In the genomic region with DNA sequence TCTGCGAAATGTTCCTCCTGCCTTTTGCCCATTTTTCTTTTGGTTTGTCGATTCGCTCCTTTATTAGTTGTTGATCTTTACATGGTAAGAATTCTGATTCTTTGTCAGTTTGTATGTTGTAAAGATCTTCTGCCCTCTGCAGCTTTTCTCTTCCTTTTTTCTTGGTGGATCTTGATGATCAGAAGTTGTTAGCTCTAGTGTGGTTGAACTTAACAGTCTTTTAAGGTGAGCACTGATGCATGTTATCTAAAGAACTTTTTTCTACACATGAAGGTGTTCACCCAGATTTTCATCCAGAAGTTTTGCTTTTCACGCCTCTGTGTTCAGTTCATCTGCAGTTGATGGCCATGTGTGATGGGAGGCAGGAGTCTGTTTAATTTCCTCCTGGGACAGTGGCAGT, we compare ENCODE assay signal across 23 cellular contexts.
DNase-seq lines count a peak whose midpoint lies in the region; ATAC-seq, FAIRE-seq and TF ChIP-seq lines count a peak whose summit lies in the region.
"Had no signal": no experiment of that assay in that cellular context is flagged by ENCODE, and none has a peak within 500 bp of the region (broad histone marks: within the 10 kb centered on the region; RNA-seq: fewer than 3 reads in every experiment).

No MANE protein-coding gene starts in this region.

- POLR2A ChIA-PET in CD8-positive, alpha-beta memory T cell (lab: Charles Lee) = no interaction called here

- H3K36me3 ChIP-seq in CD8-positive, alpha-beta memory T cell (ENCODE audit: insufficient read depth, low read length) = no peaks in the 10 kb centered on the region

- H3K27ac Mint-ChIP-seq in activated naive CD4-positive, alpha-beta T cell treated with anti-CD3 and anti-CD28 coated beads, Interleukin-2, amount 50 U/mL, for 24 hours = peak overlapping the region; percentile 36
- peak overlapping the region; percentile 3 for H3K27ac Mint-ChIP-seq in central memory CD8-positive, alpha-beta T cell (ENCODE audit: low read depth)
- peak overlapping the region; percentile 69 for H3K27ac Mint-ChIP-seq in stimulated activated memory B cell treated with anti-CD40 and anti-IgM and Interleukin-4, amounts not matched to agents 10 μg/mL and 1 μg/mL and 100 μg/mL, for 72 hours
- peak overlapping the region in 1 of 8 donors; percentile 17 for H3K27ac Mint-ChIP-seq in CD8-positive, alpha-beta memory T cell
- no peak overlapping the region for H3K27ac Mint-ChIP-seq in stimulated activated effector memory CD8-positive, alpha-beta T cell treated with anti-CD3 and anti-CD28 coated beads, Interleukin-12 subunit alpha, Interleukin-12 subunit beta, amount 100 ng/mL, for 72 hours

- no peaks in the 10 kb centered on the region for H3K4me1 ChIP-seq in CD8-positive, alpha-beta memory T cell (ENCODE audit: insufficient read depth, low read length)

- peaks cover 19% of the 10 kb centered on the region for H3K36me3 Mint-ChIP-seq in activated naive CD4-positive, alpha-beta T cell treated with anti-CD3 and anti-CD28 coated beads, Interleukin-2, amount 50 U/mL, for 24 hours
- H3K36me3 Mint-ChIP-seq in central memory CD8-positive, alpha-beta T cell (ENCODE audit: insufficient read depth) = peaks cover 29% of the 10 kb centered on the region
- H3K36me3 Mint-ChIP-seq in stimulated activated memory B cell treated with anti-CD40 and anti-IgM and Interleukin-4, amounts not matched to agents 10 μg/mL and 1 μg/mL and 100 μg/mL, for 72 hours = peaks cover 75% of the 10 kb centered on the region
- peaks cover 0 to 79% (median 37%) of the 10 kb centered on the region in 3 donors for H3K36me3 Mint-ChIP-seq in CD8-positive, alpha-beta memory T cell
- H3K36me3 Mint-ChIP-seq in stimulated activated effector memory CD8-positive, alpha-beta T cell treated with anti-CD3 and anti-CD28 coated beads, Interleukin-12 subunit alpha, Interleukin-12 subunit beta, amount 100 ng/mL, for 72 hours = peaks cover 83% of the 10 kb centered on the region

- H3K9me3 Mint-ChIP-seq in activated naive CD4-positive, alpha-beta T cell treated with anti-CD3 and anti-CD28 coated beads, Interleukin-2, amount 50 U/mL, for 24 hours = no peaks in the 10 kb centered on the region
- no peaks in the 10 kb centered on the region for H3K9me3 Mint-ChIP-seq in central memory CD8-positive, alpha-beta T cell
- H3K9me3 Mint-ChIP-seq in stimulated activated memory B cell treated with anti-CD40 and anti-IgM and Interleukin-4, amounts not matched to agents 10 μg/mL and 1 μg/mL and 100 μg/mL, for 72 hours = no peaks in the 10 kb centered on the region
- H3K9me3 Mint-ChIP-seq in CD8-positive, alpha-beta memory T cell = no peaks in the 10 kb centered on the region
- H3K9me3 Mint-ChIP-seq in stimulated activated effector memory CD8-positive, alpha-beta T cell treated with anti-CD3 and anti-CD28 coated beads, Interleukin-12 subunit alpha, Interleukin-12 subunit beta, amount 100 ng/mL, for 72 hours = no peaks in the 10 kb centered on the region

- no peak for ATAC-seq in central memory CD8-positive, alpha-beta T cell (replicated peaks; ENCODE audit: extremely low read depth, poor library complexity, severe bottlenecking)
- ATAC-seq in stimulated activated memory B cell treated with anti-CD40 and anti-IgM and Interleukin-4, amounts not matched to agents 10 μg/mL and 1 μg/mL and 100 μg/mL, for 72 hours = no peak
- no peak for ATAC-seq in stimulated activated effector memory CD8-positive, alpha-beta T cell treated with anti-CD3 and anti-CD28 coated beads, Interleukin-12 subunit alpha, Interleukin-12 subunit beta, amount 100 ng/mL, for 72 hours
- ATAC-seq: PC-3 had no signal

- DNase-seq in activated naive CD4-positive, alpha-beta T cell (lab: John Stamatoyannopoulos, UW) = no peak
- DNase-seq in GM12891 (ENCODE audit: insufficient read length, low spot score) (no peak), EL (no peak)
- DNase-seq in central memory CD8-positive, alpha-beta T cell (ENCODE audit: low spot score in 2 of 2) = no peak
- no peak for DNase-seq in CD8-positive, alpha-beta memory T cell
- no peak for DNase-seq in stimulated activated effector memory CD8-positive, alpha-beta T cell treated with anti-CD3 and anti-CD28 coated beads, Interleukin-12 subunit alpha, Interleukin-12 subunit beta, amount 100 ng/mL, for 72 hours (ENCODE audit: low spot score in 2 of 2)
- DNase-seq: COR-L47, DMS 273 treated with DMSO at 0.1 percent for 48 hours, DND-41, GM23248, HCEC 1CT, NCI-H1092 treated with DMSO at 0.1 percent for 48 hours, NCI-H146, NCI-H2029 treated with DMSO at 0.1 percent for 48 hours, NCI-H2171, NCI-H526, PC-3, SIG-M5 had no signal

- no peaks in the 10 kb centered on the region for H3K27me3 Mint-ChIP-seq in activated naive CD4-positive, alpha-beta T cell treated with anti-CD3 and anti-CD28 coated beads, Interleukin-2, amount 50 U/mL, for 24 hours
- H3K27me3 Mint-ChIP-seq in central memory CD8-positive, alpha-beta T cell = no peaks in the 10 kb centered on the region
- H3K27me3 Mint-ChIP-seq in stimulated activated memory B cell treated with anti-CD40 and anti-IgM and Interleukin-4, amounts not matched to agents 10 μg/mL and 1 μg/mL and 100 μg/mL, for 72 hours = no peaks in the 10 kb centered on the region
- no peaks in the 10 kb centered on the region for H3K27me3 Mint-ChIP-seq in CD8-positive, alpha-beta memory T cell

- H3K4me3 Mint-ChIP-seq in activated naive CD4-positive, alpha-beta T cell treated with anti-CD3 and anti-CD28 coated beads, Interleukin-2, amount 50 U/mL, for 24 hours = no peak overlapping the region
- H3K4me3 Mint-ChIP-seq in central memory CD8-positive, alpha-beta T cell = no peak overlapping the region
- H3K4me3 Mint-ChIP-seq in stimulated activated memory B cell treated with anti-CD40 and anti-IgM and Interleukin-4, amounts not matched to agents 10 μg/mL and 1 μg/mL and 100 μg/mL, for 72 hours = no peak overlapping the region
- H3K4me3 Mint-ChIP-seq in CD8-positive, alpha-beta memory T cell = no peak overlapping the region
- H3K4me3 Mint-ChIP-seq in stimulated activated effector memory CD8-positive, alpha-beta T cell treated with anti-CD3 and anti-CD28 coated beads, Interleukin-12 subunit alpha, Interleukin-12 subunit beta, amount 100 ng/mL, for 72 hours = no peak overlapping the region

- H3K4me1 Mint-ChIP-seq in activated naive CD4-positive, alpha-beta T cell treated with anti-CD3 and anti-CD28 coated beads, Interleukin-2, amount 50 U/mL, for 24 hours = peaks cover 33% of the 10 kb centered on the region
- H3K4me1 Mint-ChIP-seq in central memory CD8-positive, alpha-beta T cell = peaks cover 25% of the 10 kb centered on the region
- H3K4me1 Mint-ChIP-seq in stimulated activated memory B cell treated with anti-CD40 and anti-IgM and Interleukin-4, amounts not matched to agents 10 μg/mL and 1 μg/mL and 100 μg/mL, for 72 hours = peaks cover 47% of the 10 kb centered on the region
- H3K4me1 Mint-ChIP-seq in CD8-positive, alpha-beta memory T cell = peaks cover 18 to 36% (median 32%) of the 10 kb centered on the region in 3 donors
- H3K4me1 Mint-ChIP-seq in stimulated activated effector memory CD8-positive, alpha-beta T cell treated with anti-CD3 and anti-CD28 coated beads, Interleukin-12 subunit alpha, Interleukin-12 subunit beta, amount 100 ng/mL, for 72 hours = peaks cover 40% of the 10 kb centered on the region

- no peaks in the 10 kb centered on the region for H3K27me3 ChIP-seq in CD8-positive, alpha-beta memory T cell (ENCODE audit: insufficient read depth, low read length, poor library complexity, severe bottlenecking)

- no peak overlapping the region for H3K4me3 ChIP-seq in CD8-positive, alpha-beta memory T cell (ENCODE audit: low read length)
- H3K4me3 ChIP-seq: GM23248 had no signal

- no peak overlapping the region for H3K27ac ChIP-seq in CD8-positive, alpha-beta memory T cell (ENCODE audit: low read depth, low read length)
- H3K27ac ChIP-seq: GM23248, RWPE1 had no signal

- H3K9me3 ChIP-seq in CD8-positive, alpha-beta memory T cell (ENCODE audit: low read length) = no peaks in the 10 kb centered on the region

- TF ChIP-seq POLR2A in GM12891 (IDR thresholded peaks at IDR 0.05; ENCODE audit: low read depth, low read length) = no peak

- peak; percentile 31 for FAIRE-seq in GM12891 (lab: Jason Lieb, UNC)
- FAIRE-seq: G401.6, GM19239 had no signal

- CTCF ChIA-PET in CD8-positive, alpha-beta memory T cell (lab: Charles Lee) = no interaction called here

TF ChIP-seq in GM12891, 5 proteins besides CTCF, POLR2A, EP300 and RAD21:
- TF ChIP-seq POLR2AphosphoS5 (IDR thresholded peaks at IDR 0.05; ENCODE audit: low read depth, low read length) (no peak), PAX5 (IDR thresholded peaks at IDR 0.05; ENCODE audit: insufficient read depth, low read length, severe bottlenecking) (no peak), POU2F2 (IDR thresholded peaks at IDR 0.05; ENCODE audit: low read depth, low read length) (no peak), SPI1 (IDR thresholded peaks at IDR 0.05; ENCODE audit: low read depth, low read length) (no peak), TAF1 (IDR thresholded peaks at IDR 0.05; ENCODE audit: low read depth, low read length) (no peak)
TF ChIP-seq in GM12891: peak in this region for 0.
